In the genomic region with DNA sequence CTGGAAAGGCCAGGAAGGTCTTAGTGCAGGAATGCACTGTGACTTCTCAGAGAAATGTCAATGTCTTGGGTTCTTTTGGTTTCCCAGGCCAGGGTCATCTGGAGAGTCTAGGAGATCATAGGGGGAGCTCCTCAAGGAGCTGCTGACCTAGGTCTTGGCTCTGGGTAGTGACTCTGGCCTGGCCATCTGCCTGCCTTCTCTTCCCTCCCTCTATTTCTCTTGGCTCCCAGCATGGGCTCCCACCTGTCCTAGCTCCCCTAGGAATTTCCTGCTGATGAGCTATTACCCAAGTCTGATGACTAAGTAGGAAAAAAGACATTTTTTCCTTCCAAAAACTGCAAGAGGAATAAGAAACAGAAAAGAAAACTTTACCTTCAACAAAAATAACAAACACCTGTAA, we compare ENCODE assay signal across 28 cellular contexts.
"Had no signal": no experiment of that assay in that cellular context is flagged by ENCODE, and none has a peak within 500 bp of the region (broad histone marks: within the 10 kb centered on the region; RNA-seq: fewer than 3 reads in every experiment).

No MANE protein-coding gene starts in this region.

- H3K27me3 Mint-ChIP-seq: activated T-cell treated with anti-CD3 and anti-CD28 coated beads, Interleukin-2, amount 50 U/mL, for 24 hours; activated T-helper 17 cell treated with anti-CD3 and anti-CD28 coated beads, Interleukin-2, amount 50 U/mL, for 72 hours; effector memory CD8-positive, alpha-beta T cell; T-helper 17 cell had no signal

- ATAC-seq: activated CD4-positive, CD25-positive, alpha-beta regulatory T cell treated with anti-CD3 and anti-CD28 coated beads, Interleukin-2, amount 50 U/mL, for 24 hours; activated CD8-positive, alpha-beta T cell treated with anti-CD3 and anti-CD28 coated beads, Interleukin-2, amount 10 ng/mL, durations not matched to agents 7 days and 5 days; activated T-helper 17 cell treated with anti-CD3 and anti-CD28 coated beads, Interleukin-2, amount 50 U/mL, for 72 hours; body of pancreas; effector memory CD8-positive, alpha-beta T cell; esophagus mucosa; gastrocnemius medialis; left ventricle myocardium superior; naive thymus-derived CD4-positive, alpha-beta T cell; pancreas; psoas muscle; stimulated activated naive B cell treated with anti-CD40 and anti-IgM and Interleukin-4, amounts not matched to agents 10 μg/mL and 1 μg/mL and 100 μg/mL, for 72 hours; T-helper 17 cell had no signal

- H3K27ac ChIP-seq: body of pancreas, gastrocnemius medialis, pancreas, psoas muscle, stomach, thyroid gland, WERI-Rb-1 had no signal

- H3K9me3 Mint-ChIP-seq: activated T-helper 17 cell treated with anti-CD3 and anti-CD28 coated beads, Interleukin-2, amount 50 U/mL, for 72 hours; effector memory CD8-positive, alpha-beta T cell had no signal

- DNase-seq: activated CD4-positive, alpha-beta T cell treated with anti-CD3 and anti-CD28 coated beads, Interleukin-2, amount 50 U/mL, for 1 hour; activated CD8-positive, alpha-beta T cell treated with anti-CD3 and anti-CD28 coated beads, Interleukin-2, amount 10 ng/mL, durations not matched to agents 7 days and 5 days; activated gamma-delta T cell treated with Interleukin-2 at 50 U/mL for 16 hours; activated naive CD4-positive, alpha-beta T cell treated with anti-CD3 and anti-CD28 coated beads, Interleukin-2, amount 50 U/mL, for 16 hours; activated T-cell treated with anti-CD3 and anti-CD28 coated beads, Interleukin-2, amount 50 U/mL, for 24 hours; body of pancreas; cortex of kidney; effector memory CD8-positive, alpha-beta T cell; gastrocnemius medialis; glutamatergic neuron; islet precursor cell; left cardiac atrium; left ventricle myocardium superior; pancreas; psoas muscle; SK-N-SH; stimulated activated CD4-positive, alpha-beta T cell treated with anti-CD3 and anti-CD28 coated beads, Interleukin-15, amount 100 ng/mL, for 24 hours; stimulated activated CD4-positive, alpha-beta T cell treated with anti-CD3 and anti-CD28 coated beads, Interleukin-2, amount 100 ng/mL, for 24 hours; stimulated activated naive B cell treated with anti-CD40 and anti-IgM and Interleukin-4, amounts not matched to agents 10 μg/mL and 1 μg/mL and 100 μg/mL, for 72 hours; stomach; T-helper 17 cell; T1000; thyroid gland; WERI-Rb-1 had no signal

- H3K4me1 Mint-ChIP-seq: activated T-helper 17 cell treated with anti-CD3 and anti-CD28 coated beads, Interleukin-2, amount 50 U/mL, for 72 hours; stimulated activated naive B cell treated with anti-CD40 and anti-IgM and Interleukin-4, amounts not matched to agents 10 μg/mL and 1 μg/mL and 100 μg/mL, for 72 hours had no signal

- H3K4me3 Mint-ChIP-seq: activated CD8-positive, alpha-beta T cell treated with anti-CD3 and anti-CD28 coated beads, Interleukin-2, amount 10 ng/mL, durations not matched to agents 7 days and 5 days; activated T-cell treated with anti-CD3 and anti-CD28 coated beads, Interleukin-2, amount 50 U/mL, for 24 hours; activated T-helper 17 cell treated with anti-CD3 and anti-CD28 coated beads, Interleukin-2, amount 50 U/mL, for 72 hours; effector memory CD8-positive, alpha-beta T cell; stimulated activated naive B cell treated with anti-CD40 and anti-IgM and Interleukin-4, amounts not matched to agents 10 μg/mL and 1 μg/mL and 100 μg/mL, for 72 hours; T-helper 17 cell had no signal

- H3K27ac Mint-ChIP-seq: activated CD8-positive, alpha-beta T cell treated with anti-CD3 and anti-CD28 coated beads, Interleukin-2, amount 10 ng/mL, durations not matched to agents 7 days and 5 days; activated T-cell treated with anti-CD3 and anti-CD28 coated beads, Interleukin-2, amount 50 U/mL, for 24 hours; activated T-helper 17 cell treated with anti-CD3 and anti-CD28 coated beads, Interleukin-2, amount 50 U/mL, for 72 hours; effector memory CD8-positive, alpha-beta T cell; naive thymus-derived CD4-positive, alpha-beta T cell; stimulated activated naive B cell treated with anti-CD40 and anti-IgM and Interleukin-4, amounts not matched to agents 10 μg/mL and 1 μg/mL and 100 μg/mL, for 72 hours; T-helper 17 cell had no signal

- H3K36me3 Mint-ChIP-seq: stimulated activated naive B cell treated with anti-CD40 and anti-IgM and Interleukin-4, amounts not matched to agents 10 μg/mL and 1 μg/mL and 100 μg/mL, for 72 hours had no signal

- H3K4me3 ChIP-seq: body of pancreas, gastrocnemius medialis, pancreas, psoas muscle, stomach, thyroid gland had no signal
